ENCODE assay signal across 10 cellular contexts in the genomic region with DNA sequence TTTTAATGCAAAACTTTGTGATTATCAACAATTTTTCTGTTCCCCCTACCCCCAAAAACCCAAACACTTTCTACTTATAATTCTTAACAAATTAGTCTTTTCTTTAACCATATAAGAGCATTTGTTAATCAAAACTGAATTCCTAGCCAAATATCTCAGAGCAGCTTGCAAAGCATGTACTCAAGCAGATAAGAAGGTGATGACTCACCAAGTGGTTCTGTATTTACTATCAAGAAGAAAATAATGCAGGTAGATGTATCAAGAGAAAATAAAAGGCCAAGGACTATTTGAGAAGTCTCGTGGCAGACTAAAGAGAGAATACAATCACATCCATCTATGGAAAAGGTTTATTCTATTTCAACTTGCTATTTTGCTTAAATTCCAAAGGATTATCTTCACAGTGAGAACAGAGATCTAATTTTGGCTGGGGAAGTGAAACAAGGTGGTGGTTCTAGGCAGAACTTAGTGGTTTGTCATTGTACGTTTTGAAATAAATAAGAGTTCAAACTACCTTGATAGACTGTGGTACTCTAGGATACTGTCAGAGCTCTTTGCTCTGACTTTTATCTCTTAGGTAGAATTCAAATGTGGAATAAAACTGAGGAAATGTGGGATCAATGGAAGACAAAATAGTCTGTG.
A peak's percentile ranks its signal among the peaks of the same experiment; 100 is the strongest.
DNase-seq lines count a peak whose midpoint lies in the region; ATAC-seq and TF ChIP-seq lines count a peak whose summit lies in the region.
"Had no signal": no experiment of that assay in that cellular context is flagged by ENCODE, and none has a peak within 500 bp of the region (broad histone marks: within the 10 kb centered on the region; RNA-seq: fewer than 3 reads in every experiment).

No MANE protein-coding gene starts in this region.

- TF ChIP-seq CTCF in GM10266 (IDR thresholded peaks at IDR 0.05; ENCODE audit: control insufficient read depth, insufficient read depth, low read depth, missing control alignments), result no peak

- ATAC-seq in GM21423 (IDR thresholded peaks at IDR 0.05; ENCODE audit: unreplicated experiment), result peak; percentile 73
- peak; percentile 82 for ATAC-seq in HG03442 (IDR thresholded peaks at IDR 0.05; ENCODE audit: unreplicated experiment)
- ATAC-seq in GM19397 (IDR thresholded peaks at IDR 0.05; ENCODE audit: unreplicated experiment), result no peak

- DNase-seq in GM10266 (ENCODE audit: extremely low spot score) (peak; percentile 7), astrocyte of the hippocampus (ENCODE audit: low read depth, low spot score) (peak; percentile 30), NCI-H524 treated with DMSO at 0.1 percent for 48 hours (lab: John Stamatoyannopoulos, UW) (no peak), NCI-H187 treated with DMSO at 0.1 percent for 48 hours (lab: John Stamatoyannopoulos, UW) (no peak), NCI-H1694 (lab: John Stamatoyannopoulos, UW) (no peak)
- DNase-seq: immature natural killer cell, NCI-H2227 treated with DMSO at 0.1 percent for 48 hours had no signal

Comparison
In these comparisons a context has a peak if more than half of its experiments do, and no peak if none do; other contexts are left out.
1. DNase-seq: peak in GM10266 (single experiment) and astrocyte of the hippocampus (single experiment); none in NCI-H524 treated with DMSO at 0.1 percent for 48 hours (single experiment), NCI-H187 treated with DMSO at 0.1 percent for 48 hours (single experiment) and NCI-H1694 (single experiment).